ENCODE assay signal across 10 cellular contexts in genomic region chr6:104483225-104483834, GRCh38.
A peak's percentile ranks its signal among the peaks of the same experiment; 100 is the strongest.
DNase-seq lines count a peak whose midpoint lies in the region; ATAC-seq, FAIRE-seq and TF ChIP-seq lines count a peak whose summit lies in the region.
"Had no signal": no experiment of that assay in that cellular context is flagged by ENCODE, and none has a peak within 500 bp of the region (broad histone marks: within the 10 kb centered on the region; RNA-seq: fewer than 3 reads in every experiment).

No MANE protein-coding gene starts in this region.

- CTCF ChIA-PET in A549 (lab: Yijun Ruan, JAX), result interaction anchor here (1.2 to 1.6 kb wide), 2 partner anchors 10 to 148 kb away, joined by 3 to 5 read pairs; no protein-coding TSS in a partner anchor
- CTCF ChIA-PET in OCI-LY7 (lab: Charles Lee; ENCODE audit: unreplicated experiment), result no interaction called here
- CTCF ChIA-PET in activated CD8-positive, alpha-beta T cell treated with anti-CD3 and anti-CD28 coated beads, Interleukin-2, amount 10 ng/mL, durations not matched to agents 7 days and 5 days (lab: Charles Lee), result interaction anchor here (1.2 kb wide), 1 partner anchor 39 kb away, joined by 3 read pairs; no protein-coding TSS in a partner anchor

- H3K4me3 ChIP-seq in A549 (no peak overlapping the region), OCI-LY7 (ENCODE audit: low read depth, low read length, poor library complexity, severe bottlenecking) (no peak overlapping the region), epithelial cell of proximal tubule (ENCODE audit: low read depth, low read length) (no peak overlapping the region), thyroid gland (replicated peaks in 1 of 3) (no peak overlapping the region)

- peaks cover 18% of the 10 kb centered on the region for H3K4me1 Mint-ChIP-seq in mesothelial cell of epicardium
- H3K4me1 Mint-ChIP-seq in activated CD8-positive, alpha-beta T cell treated with anti-CD3 and anti-CD28 coated beads, Interleukin-2, amount 10 ng/mL, durations not matched to agents 7 days and 5 days (ENCODE audit: low read depth), result no peaks in the 10 kb centered on the region
- H3K4me1 Mint-ChIP-seq: activated naive CD4-positive, alpha-beta T cell treated with anti-CD3 and anti-CD28 coated beads, Interleukin-2, amount 50 U/mL, for 24 hours had no signal

- intact Hi-C loops in OCI-LY7 (cut with micrococcal nuclease; ENCODE audit: unreplicated experiment) (no loop called here), thyroid gland (cut with DNase I) (no loop called here)

- no peak overlapping the region for H3K4me3 Mint-ChIP-seq in mesothelial cell of epicardium
- no peak overlapping the region for H3K4me3 Mint-ChIP-seq in activated CD8-positive, alpha-beta T cell treated with anti-CD3 and anti-CD28 coated beads, Interleukin-2, amount 10 ng/mL, durations not matched to agents 7 days and 5 days
- H3K4me3 Mint-ChIP-seq: activated naive CD4-positive, alpha-beta T cell treated with anti-CD3 and anti-CD28 coated beads, Interleukin-2, amount 50 U/mL, for 24 hours; T-helper 17 cell had no signal

- TF ChIP-seq RAD21 in A549 (conservative IDR thresholded peaks at IDR 0.05 in 1 of 2, IDR thresholded peaks at IDR 0.05 in 1 of 2), result peak; percentile 40 to 50; a peak in 4 of 5 replicates

- H3K36me3 Mint-ChIP-seq in mesothelial cell of epicardium, result no peaks in the 10 kb centered on the region
- no peaks in the 10 kb centered on the region for H3K36me3 Mint-ChIP-seq in activated CD8-positive, alpha-beta T cell treated with anti-CD3 and anti-CD28 coated beads, Interleukin-2, amount 10 ng/mL, durations not matched to agents 7 days and 5 days (ENCODE audit: low read depth)
- H3K36me3 Mint-ChIP-seq: activated naive CD4-positive, alpha-beta T cell treated with anti-CD3 and anti-CD28 coated beads, Interleukin-2, amount 50 U/mL, for 24 hours had no signal

- H2AFZ ChIP-seq in OCI-LY7 (ENCODE audit: low read length), result no peak overlapping the region

- WGBS in A549 (ENCODE audit: missing lambda C conversion rate), result 11% methylated on average over 2 of the region's 2 CpGs
- WGBS in thyroid gland, 2 donors, result 18 to 25% methylated on average over 2 of the region's 2 CpGs

- no peaks in the 10 kb centered on the region for H3K4me1 ChIP-seq in A549
- H3K4me1 ChIP-seq in OCI-LY7 (ENCODE audit: insufficient read depth, low read length, poor library complexity, severe bottlenecking), result no peaks in the 10 kb centered on the region
- no peaks in the 10 kb centered on the region for H3K4me1 ChIP-seq in thyroid gland

- DNase-seq in A549 (ENCODE audit: low read depth in 1 of 2, low spot score in 1 of 2) (peak in 1 of 2 experiments; percentile 14), H4 (ENCODE audit: low spot score) (peak; percentile 12), OCI-LY7 (ENCODE audit: low spot score) (no peak), epithelial cell of proximal tubule (ENCODE audit: low read depth) (no peak), mesothelial cell of epicardium (ENCODE audit: low spot score in 2 of 2, unreplicated experiment in 2 of 2) (no peak), thyroid gland (no peak), NCI-H2196 treated with DMSO at 0.1 percent for 48 hours (lab: John Stamatoyannopoulos, UW; ENCODE audit: unreplicated experiment) (no peak)
- DNase-seq in activated CD8-positive, alpha-beta T cell treated with anti-CD3 and anti-CD28 coated beads, Interleukin-2, amount 10 ng/mL, durations not matched to agents 7 days and 5 days, result no peak
- DNase-seq: T-helper 17 cell had no signal

- no peak overlapping the region for H3K4me2 ChIP-seq in A549
- H3K4me2 ChIP-seq in OCI-LY7 (ENCODE audit: low read length), result no peak overlapping the region

- H3K27me3 Mint-ChIP-seq in mesothelial cell of epicardium (ENCODE audit: low read depth), result peaks cover 2% of the 10 kb centered on the region
- no peaks in the 10 kb centered on the region for H3K27me3 Mint-ChIP-seq in activated CD8-positive, alpha-beta T cell treated with anti-CD3 and anti-CD28 coated beads, Interleukin-2, amount 10 ng/mL, durations not matched to agents 7 days and 5 days (ENCODE audit: low read depth)

- H3K79me2 ChIP-seq in OCI-LY7 (ENCODE audit: insufficient read depth, low read depth, low read length), result no peaks in the 10 kb centered on the region

- H3K27ac ChIP-seq in A549 (no peak overlapping the region), OCI-LY7 (ENCODE audit: low read depth, low read length, poor library complexity, severe bottlenecking) (no peak overlapping the region), thyroid gland (no peak overlapping the region)

- TF ChIP-seq EP300 in A549 (IDR thresholded peaks at IDR 0.05), result no peak

- no peak overlapping the region for H3K27ac Mint-ChIP-seq in mesothelial cell of epicardium
- no peak overlapping the region for H3K27ac Mint-ChIP-seq in activated CD8-positive, alpha-beta T cell treated with anti-CD3 and anti-CD28 coated beads, Interleukin-2, amount 10 ng/mL, durations not matched to agents 7 days and 5 days
- H3K27ac Mint-ChIP-seq: activated naive CD4-positive, alpha-beta T cell treated with anti-CD3 and anti-CD28 coated beads, Interleukin-2, amount 50 U/mL, for 24 hours; T-helper 17 cell had no signal

- BruUV-seq in OCI-LY7 (replicated peaks; lab: Mats Ljungman, UMichigan), result no TSS peak

- H3K9me3 ChIP-seq in A549, result no peaks in the 10 kb centered on the region
- no peaks in the 10 kb centered on the region for H3K9me3 ChIP-seq in OCI-LY7 (ENCODE audit: low read length)
- no peaks in the 10 kb centered on the region for H3K9me3 ChIP-seq in thyroid gland

- FAIRE-seq in A549 (lab: Jason Lieb, UNC), result no peak

- no peaks in the 10 kb centered on the region for H3K9me3 Mint-ChIP-seq in mesothelial cell of epicardium
- no peaks in the 10 kb centered on the region for H3K9me3 Mint-ChIP-seq in activated CD8-positive, alpha-beta T cell treated with anti-CD3 and anti-CD28 coated beads, Interleukin-2, amount 10 ng/mL, durations not matched to agents 7 days and 5 days (ENCODE audit: insufficient read depth)
- H3K9me3 Mint-ChIP-seq: activated naive CD4-positive, alpha-beta T cell treated with anti-CD3 and anti-CD28 coated beads, Interleukin-2, amount 50 U/mL, for 24 hours had no signal

- TF ChIP-seq CTCF in A549 (IDR thresholded peaks at IDR 0.05) (peak; percentile 41), OCI-LY7 (conservative IDR thresholded peaks at IDR 0.05; ENCODE audit: low read length) (peak; percentile 74), epithelial cell of proximal tubule (conservative IDR thresholded peaks at IDR 0.05; ENCODE audit: low read depth, low read length) (peak; percentile 25), mesothelial cell of epicardium (IDR thresholded peaks at IDR 0.05; ENCODE audit: unreplicated experiment) (no peak), thyroid gland (IDR thresholded peaks at IDR 0.05) (peak in 1 of 6 experiments; percentile 18)

- no peaks in the 10 kb centered on the region for H4K20me1 ChIP-seq in OCI-LY7 (ENCODE audit: insufficient read depth, low read length)

- H3K27me3 ChIP-seq in thyroid gland, result no peaks in the 10 kb centered on the region

- TF ChIP-seq POLR2A in A549 (IDR thresholded peaks at IDR 0.05; ENCODE audit: low read length) (no peak), thyroid gland (IDR thresholded peaks at IDR 0.05) (no peak)

- H3K36me3 ChIP-seq in OCI-LY7 (ENCODE audit: insufficient read depth, low read length) (no peaks in the 10 kb centered on the region), thyroid gland (no peaks in the 10 kb centered on the region)

- H3K9me2 ChIP-seq in OCI-LY7 (ENCODE audit: insufficient read depth, low read length), result no peaks in the 10 kb centered on the region

- ATAC-seq in A549, result no peak
- no peak for ATAC-seq in activated CD8-positive, alpha-beta T cell treated with anti-CD3 and anti-CD28 coated beads, Interleukin-2, amount 10 ng/mL, durations not matched to agents 7 days and 5 days
- ATAC-seq: T-helper 17 cell had no signal

- POLR2A ChIA-PET in A549 (lab: Yijun Ruan, JAX) (no interaction called here), OCI-LY7 (lab: Charles Lee) (interaction anchor here (0.6 kb wide), 2 partner anchors 207 to 1766 kb away, joined by 3 read pairs; no protein-coding TSS in a partner anchor)
- POLR2A ChIA-PET in activated CD8-positive, alpha-beta T cell treated with anti-CD3 and anti-CD28 coated beads, Interleukin-2, amount 10 ng/mL, durations not matched to agents 7 days and 5 days (lab: Charles Lee), result no interaction called here

TF ChIP-seq in A549, 52 proteins besides CTCF, POLR2A, EP300 and RAD21:
- TF ChIP-seq PHF8 (IDR thresholded peaks at IDR 0.05; ENCODE audit: borderline replicate concordance, low read depth) (no peak), MYC (IDR thresholded peaks at IDR 0.05; ENCODE audit: borderline replicate concordance, low read length) (no peak), EHF (CRISPR knock-in tag; IDR thresholded peaks at IDR 0.05) (no peak), CEBPB (IDR thresholded peaks at IDR 0.05) (no peak), FOXS1 (CRISPR knock-in tag; IDR thresholded peaks at IDR 0.05) (no peak), SMC3 (IDR thresholded peaks at IDR 0.05) (0 out of 3 replicates have a peak, but pooled peaks have one; percentile 10), ZC3H11A (IDR thresholded peaks at IDR 0.05) (no peak)
- TF ChIP-seq, protein P1, sequence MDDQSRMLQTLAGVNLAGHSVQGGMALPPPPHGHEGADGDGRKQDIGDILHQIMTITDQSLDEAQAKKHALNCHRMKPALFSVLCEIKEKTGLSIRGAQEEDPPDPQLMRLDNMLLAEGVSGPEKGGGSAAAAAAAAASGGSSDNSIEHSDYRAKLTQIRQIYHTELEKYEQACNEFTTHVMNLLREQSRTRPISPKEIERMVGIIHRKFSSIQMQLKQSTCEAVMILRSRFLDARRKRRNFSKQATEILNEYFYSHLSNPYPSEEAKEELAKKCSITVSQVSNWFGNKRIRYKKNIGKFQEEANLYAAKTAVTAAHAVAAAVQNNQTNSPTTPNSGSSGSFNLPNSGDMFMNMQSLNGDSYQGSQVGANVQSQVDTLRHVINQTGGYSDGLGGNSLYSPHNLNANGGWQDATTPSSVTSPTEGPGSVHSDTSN (IDR thresholded peaks at IDR 0.05), result no peak
TF ChIP-seq in A549: peak in this region for 1.
